Comparison of ENCODE assay signal across 23 cellular contexts in genomic region chr3:103059481-103059880, GRCh38.
A peak's percentile ranks its signal among the peaks of the same experiment; 100 is the strongest.
DNase-seq lines count a peak whose midpoint lies in the region; ATAC-seq, FAIRE-seq and TF ChIP-seq lines count a peak whose summit lies in the region.
"Had no signal": no experiment of that assay in that cellular context is flagged by ENCODE, and none has a peak within 500 bp of the region (broad histone marks: within the 10 kb centered on the region; RNA-seq: fewer than 3 reads in every experiment).

No MANE protein-coding gene starts in this region.

- WGBS in smooth muscle cell (ENCODE audit: low lambda C conversion rate), result 82% methylated on average over 2 of the region's 2 CpGs

- H3K27me3 ChIP-seq in GM23338 (ENCODE audit: insufficient read depth) (no peaks in the 10 kb centered on the region), smooth muscle cell (ENCODE audit: low read depth) (no peaks in the 10 kb centered on the region)
- H3K27me3 ChIP-seq: BLaER1 treated with 17β-estradiol and CSF1 and Interleukin-3, amounts not matched to agents 10 nM and 100 nM had no signal

- no peaks in the 10 kb centered on the region for H3K36me3 Mint-ChIP-seq in GM23338 (ENCODE audit: low read depth)

- H2AFZ ChIP-seq in GM23338 (no peak overlapping the region), smooth muscle cell (ENCODE audit: low read depth) (peak overlapping the region; percentile 25)

- ATAC-seq in GM23338, result no peak; the same call in 2 of the 3 replicates
- ATAC-seq in omental fat pad (ENCODE audit: low FRiP score), result no peak
- ATAC-seq: A549, Panc1 had no signal

- 0 out of 2 replicates have a peak, but pooled peaks cover 3% of the 10 kb centered on the region for H3K9me2 ChIP-seq in GM23338 (ENCODE audit: insufficient read depth)

- H3K4me3 Mint-ChIP-seq in GM23338, result no peak overlapping the region
- H3K4me3 Mint-ChIP-seq: CD4-positive, alpha-beta T cell; H9 had no signal

- no peak overlapping the region for H3K27ac ChIP-seq in GM23338 (ENCODE audit: low read depth)
- no peak overlapping the region for H3K27ac ChIP-seq in smooth muscle cell (ENCODE audit: low read depth)
- H3K27ac ChIP-seq: A549; BLaER1 treated with 17β-estradiol and CSF1 and Interleukin-3, amounts not matched to agents 10 nM and 100 nM; SK-N-MC had no signal

- H3K4me1 ChIP-seq in GM23338 (ENCODE audit: insufficient read depth), result no peaks in the 10 kb centered on the region
- H3K4me1 ChIP-seq in smooth muscle cell (ENCODE audit: low read depth), result no peaks in the 10 kb centered on the region
- H3K4me1 ChIP-seq: A549 had no signal

- peaks cover 10% of the 10 kb centered on the region; the same call in 2 of the 3 replicates for H3K4me1 Mint-ChIP-seq in GM23338

- H3K9ac ChIP-seq in smooth muscle cell (ENCODE audit: low read depth), result no peak overlapping the region
- H3K9ac ChIP-seq: BLaER1 treated with 17β-estradiol and CSF1 and Interleukin-3, amounts not matched to agents 10 nM and 100 nM had no signal

- peaks cover 2% of the 10 kb centered on the region for H3K27me3 Mint-ChIP-seq in GM23338 (ENCODE audit: insufficient read depth, low read depth, poor library complexity)
- H3K27me3 Mint-ChIP-seq: CD4-positive, alpha-beta T cell had no signal

- no peaks in the 10 kb centered on the region for H4K20me1 ChIP-seq in GM23338 (replicated peaks; ENCODE audit: insufficient read depth)
- H4K20me1 ChIP-seq in smooth muscle cell (ENCODE audit: low read depth), result no peaks in the 10 kb centered on the region
- H4K20me1 ChIP-seq: BLaER1 treated with 17β-estradiol and CSF1 and Interleukin-3, amounts not matched to agents 10 nM and 100 nM had no signal

- no peaks in the 10 kb centered on the region for H3K79me2 ChIP-seq in GM23338 (replicated peaks; ENCODE audit: insufficient read depth)
- no peaks in the 10 kb centered on the region for H3K79me2 ChIP-seq in smooth muscle cell (ENCODE audit: low read depth)

- H3F3A ChIP-seq in GM23338 (replicated peaks; ENCODE audit: low read depth) (no peaks in the 10 kb centered on the region), smooth muscle cell (ENCODE audit: low read depth) (no peaks in the 10 kb centered on the region)

- H3K9me3 Mint-ChIP-seq in GM23338, result no peaks in the 10 kb centered on the region
- H3K9me3 Mint-ChIP-seq: CD4-positive, alpha-beta T cell; H9 had no signal

- H3K27ac Mint-ChIP-seq in GM23338, result peak overlapping the region; percentile 73
- H3K27ac Mint-ChIP-seq: CD4-positive, alpha-beta T cell; H9 had no signal

- H3K4me2 ChIP-seq in GM23338 (no peak overlapping the region), smooth muscle cell (no peak overlapping the region)
- H3K4me2 ChIP-seq: A549; BLaER1 treated with 17β-estradiol and CSF1 and Interleukin-3, amounts not matched to agents 10 nM and 100 nM had no signal

- TF ChIP-seq CTCF in GM23338 (conservative IDR thresholded peaks at IDR 0.05; ENCODE audit: low read depth in 2 of 2), result no peak
- no peak for TF ChIP-seq CTCF in smooth muscle cell (IDR thresholded peaks at IDR 0.05; ENCODE audit: borderline replicate concordance, insufficient read depth, poor library complexity, severe bottlenecking)
- TF ChIP-seq CTCF in omental fat pad (IDR thresholded peaks at IDR 0.05), result no peak

- DNase-seq in GM23338 (ENCODE audit: low spot score) (peak; percentile 17), SK-N-DZ (ENCODE audit: low spot score) (peak; percentile 49), left kidney (ENCODE audit: low read depth, low spot score) (peak; percentile 40), smooth muscle cell (lab: John Stamatoyannopoulos, UW; ENCODE audit: unreplicated experiment) (no peak), omental fat pad (ENCODE audit: low spot score) (no peak), RCC 7860 (ENCODE audit: low spot score) (no peak), HPDE6-E6E7 (ENCODE audit: extremely low spot score) (no peak)
- DNase-seq: AML-193; CD4-positive, alpha-beta T cell; H9; IMR-90; KG1; MM.1S; NCI-H2029; NCI-H446; NCI-H524 treated with DMSO at 0.1 percent for 48 hours; NCI-H774; SHP77 treated with DMSO at 0.1 percent for 48 hours had no signal

- FAIRE-seq in RCC 7860 (lab: Jason Lieb, UNC), result no peak
- FAIRE-seq: A549, GM18507 had no signal

- H3K36me3 ChIP-seq in GM23338 (ENCODE audit: insufficient read depth) (no peaks in the 10 kb centered on the region), smooth muscle cell (ENCODE audit: low read depth) (no peaks in the 10 kb centered on the region)
- H3K36me3 ChIP-seq: BLaER1 treated with 17β-estradiol and CSF1 and Interleukin-3, amounts not matched to agents 10 nM and 100 nM had no signal

- H3K4me3 ChIP-seq in GM23338 (no peak overlapping the region), smooth muscle cell (no peak overlapping the region)
- H3K4me3 ChIP-seq: A549; BLaER1 treated with 17β-estradiol and CSF1 and Interleukin-3, amounts not matched to agents 10 nM and 100 nM; SK-N-MC had no signal

- no peaks in the 10 kb centered on the region for H3K9me3 ChIP-seq in smooth muscle cell (replicated peaks; ENCODE audit: low read depth)
- H3K9me3 ChIP-seq: A549; BLaER1 treated with 17β-estradiol and CSF1 and Interleukin-3, amounts not matched to agents 10 nM and 100 nM had no signal

TF ChIP-seq in GM23338, 12 proteins besides CTCF, POLR2A, EP300 and RAD21 (continues in another document):
- no peak for TF ChIP-seq NANOG (IDR thresholded peaks at IDR 0.05; ENCODE audit: borderline replicate concordance)
- TF ChIP-seq EZH2 (IDR thresholded peaks at IDR 0.05; ENCODE audit: low read depth, unreplicated experiment), result no peak
- TF ChIP-seq JUNB (IDR thresholded peaks at IDR 0.05; ENCODE audit: unreplicated experiment), result no peak
- no peak for TF ChIP-seq ETS1 (IDR thresholded peaks at IDR 0.05)
- TF ChIP-seq EZH2phosphoT487 (IDR thresholded peaks at IDR 0.05; ENCODE audit: unreplicated experiment), result no peak
- no peak for TF ChIP-seq ZNF331 (CRISPR knock-in tag; IDR thresholded peaks at IDR 0.05; ENCODE audit: low read depth)
- no peak for TF ChIP-seq POLR2AphosphoS5 (IDR thresholded peaks at IDR 0.05; ENCODE audit: low read depth)
- no peak for TF ChIP-seq REST (IDR thresholded peaks at IDR 0.05; ENCODE audit: unreplicated experiment)
- TF ChIP-seq CREB1 (CRISPR knock-in tag; IDR thresholded peaks at IDR 0.05; ENCODE audit: low read depth), result no peak

Comparison
In these comparisons a context has a peak if more than half of its experiments do, and no peak if none do; other contexts are left out.
1. DNase-seq: peak in GM23338 (single experiment), SK-N-DZ (single experiment) and left kidney (single experiment); none in smooth muscle cell (single experiment), omental fat pad (single experiment), RCC 7860 (single experiment) and HPDE6-E6E7 (single experiment).